Comparison of ENCODE assay signal across 1 cellular context in genomic region chr6:129606664-129607063, GRCh38.
TF ChIP-seq lines count a peak whose summit lies in the region.

No MANE protein-coding gene starts in this region.

TF ChIP-seq in GM12878, 131 proteins besides CTCF, POLR2A, EP300 and RAD21 (continued from another document and continues in another):
- TF ChIP-seq ZBTB40 (IDR thresholded peaks at IDR 0.05; ENCODE audit: borderline replicate concordance) (no peak), ZZZ3 (IDR thresholded peaks at IDR 0.05; ENCODE audit: control insufficient read depth, insufficient read length, low read depth) (no peak), ESRRA (IDR thresholded peaks at IDR 0.05; ENCODE audit: low read length) (no peak), SMARCA5 (IDR thresholded peaks at IDR 0.05) (no peak), CHD2 (IDR thresholded peaks at IDR 0.05; ENCODE audit: borderline replicate concordance, low read depth, low read length) (no peak), RAD51 (IDR thresholded peaks at IDR 0.05) (no peak), ZBTB4 (CRISPR knock-in tag; IDR thresholded peaks at IDR 0.05) (no peak), BCLAF1 (IDR thresholded peaks at IDR 0.05) (no peak), ZBTB33 (IDR thresholded peaks at IDR 0.05) (no peak), HDGF (IDR thresholded peaks at IDR 0.05) (no peak), MTA3 (IDR thresholded peaks at IDR 0.05; ENCODE audit: borderline replicate concordance, low read length) (peak; percentile 79; the same call in 1 of the 2 replicates), IKZF2 (IDR thresholded peaks at IDR 0.05) (peak; percentile 50 to 77; a peak in 3 of 4 replicates), USF2 (IDR thresholded peaks at IDR 0.05; ENCODE audit: borderline replicate concordance, low read depth, low read length) (no peak), ZNF687 (IDR thresholded peaks at IDR 0.05) (0 out of 2 replicates have a peak, but pooled peaks have one; percentile 32), FOS (IDR thresholded peaks at IDR 0.05; ENCODE audit: borderline replicate concordance, extremely low read depth, insufficient read length) (no peak), NFIC (IDR thresholded peaks at IDR 0.05; ENCODE audit: low read depth, low read length) (peak; percentile 96), RB1 (IDR thresholded peaks at IDR 0.05; ENCODE audit: borderline replicate concordance) (no peak), WRNIP1 (IDR thresholded peaks at IDR 0.05; ENCODE audit: borderline replicate concordance, low read depth, low read length) (no peak), CEBPB (IDR thresholded peaks at IDR 0.05; ENCODE audit: borderline replicate concordance in 1 of 2, low read depth in 2 of 2, low read length in 2 of 2) (no peak), FOXK2 (IDR thresholded peaks at IDR 0.05) (no peak), E2F4 (IDR thresholded peaks at IDR 0.05; ENCODE audit: low read depth, low read length) (no peak), HDAC6 (IDR thresholded peaks at IDR 0.05; ENCODE audit: unreplicated experiment) (no peak), MYC (IDR thresholded peaks at IDR 0.05; ENCODE audit: insufficient read depth, insufficient read length, insufficient replicate concordance, low read length, severe bottlenecking) (no peak), ZNF24 (IDR thresholded peaks at IDR 0.05) (0 out of 2 replicates have a peak, but pooled peaks have one; percentile 46), SMAD1 (IDR thresholded peaks at IDR 0.05; ENCODE audit: low read depth, partially characterized antibody) (no peak), ASH2L (IDR thresholded peaks at IDR 0.05; ENCODE audit: borderline replicate concordance, low read depth) (no peak), RUNX3 (IDR thresholded peaks at IDR 0.05; ENCODE audit: low read length) (peak; percentile 96), ZNF592 (IDR thresholded peaks at IDR 0.05) (no peak), RELA (IDR thresholded peaks at IDR 0.05; ENCODE audit: borderline replicate concordance, partially characterized antibody) (no peak), NBN (IDR thresholded peaks at IDR 0.05) (0 out of 2 replicates have a peak, but pooled peaks have one; percentile 42), MEF2B (IDR thresholded peaks at IDR 0.05; ENCODE audit: partially characterized antibody, poor library complexity, severe bottlenecking) (peak; percentile 59), NR2C2 (IDR thresholded peaks at IDR 0.05; ENCODE audit: borderline replicate concordance, control insufficient read depth, insufficient read length, low read depth) (no peak), JUND (IDR thresholded peaks at IDR 0.05; ENCODE audit: low read depth, low read length) (no peak), NRF1 (conservative IDR thresholded peaks at IDR 0.05; ENCODE audit: low read depth, low read length) (no peak), SIN3A (IDR thresholded peaks at IDR 0.05; ENCODE audit: low read depth, low read length) (no peak)
